In the genomic region with DNA sequence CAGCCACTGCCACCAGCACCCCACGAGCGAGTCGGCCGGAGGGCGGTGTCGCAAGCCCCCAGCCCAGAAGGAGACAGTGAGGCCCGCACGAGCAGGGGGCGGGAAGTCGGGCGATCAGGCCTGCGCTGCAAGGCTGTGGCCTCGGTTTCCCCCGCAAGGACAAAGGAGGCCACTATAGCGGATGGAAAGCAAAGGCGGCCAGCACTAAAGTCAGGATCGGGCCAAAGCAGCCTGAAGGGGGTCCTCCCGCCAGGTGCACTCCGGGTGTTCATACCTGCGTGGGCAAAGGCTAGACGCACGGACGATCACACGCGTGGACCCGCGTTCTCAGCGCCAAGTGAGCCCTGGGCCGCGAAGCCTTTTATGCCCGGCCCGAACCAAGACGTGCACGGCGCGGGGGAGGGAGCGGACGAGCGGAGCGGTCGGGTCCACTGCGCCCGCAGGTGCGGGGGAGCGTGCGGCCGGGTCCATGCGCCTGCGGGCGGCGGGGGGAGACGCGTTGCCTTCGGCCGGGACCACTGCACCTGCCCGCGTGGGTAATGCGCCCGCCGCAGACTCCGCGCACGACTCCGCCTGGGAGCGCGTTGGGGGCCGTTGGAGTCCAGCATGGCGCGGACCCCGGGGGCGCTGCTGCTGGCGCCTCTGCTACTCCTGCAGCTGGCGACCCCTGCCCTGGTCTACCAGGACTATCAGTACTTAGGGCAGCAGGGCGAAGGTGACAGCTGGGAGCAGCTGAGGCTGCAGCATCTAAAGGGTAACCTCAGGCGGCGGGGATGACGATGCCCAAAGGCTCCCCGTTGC, we compare ENCODE assay signal across 7 cellular contexts. TPM values are rescaled to one million over a fixed set of nuclear protein-coding genes. Genes with fewer than 3 reads are reported as not detected.
DNase-seq lines count a peak whose midpoint lies in the region; ATAC-seq and TF ChIP-seq lines count a peak whose summit lies in the region.

TSS of gene PRDX2 (minus strand) at position 335 of the 801 bp plus-strand sequence. CDS start 539 bp downstream, outside the sequence.
TSS of gene THSD8 (plus strand) at position 604 of the 801 bp plus-strand sequence. CDS start at position 607, 3 bp downstream.

- H3K4me1 ChIP-seq in psoas muscle = peaks cover 22% of the 10 kb centered on the region

- H3K27ac ChIP-seq in psoas muscle = peak within 1 kb of the TSS; percentile 82

- DNase-seq in NCI-H1092 treated with DMSO at 0.1 percent for 48 hours (lab: John Stamatoyannopoulos, UW) (peak; percentile 81), astrocyte of the hippocampus (ENCODE audit: low read depth, low spot score) (peak; percentile 89), hippocampal formation (lab: John Stamatoyannopoulos, UW) (peak; percentile 68 to 69), psoas muscle (peak; percentile 86 to 89)

- no peaks in the 10 kb centered on the region for H3K27me3 ChIP-seq in psoas muscle (ENCODE audit: insufficient read depth in 3 of 3, low read length in 2 of 3)

- H3K36me3 ChIP-seq in psoas muscle (ENCODE audit: insufficient read depth in 1 of 2, low read depth in 1 of 2) = peaks cover 0 to 31% of the 10 kb centered on the region in 2 donors

- TF ChIP-seq POLR2A in GM15510 (IDR thresholded peaks at IDR 0.05; ENCODE audit: borderline replicate concordance, extremely low read depth, insufficient read length) = peak; percentile 93

- WGBS in psoas muscle, 3 donors = 0 to 1% (median 1%) methylated on average over 60 to 78 of the region's 78 CpGs

- intact Hi-C loops in T-helper 2 cell treated with Interferon-gamma antibody and Interleukin-4, amounts not matched to agents 100 ng/mL and 5 ng/mL, for 36 hours (cut with micrococcal nuclease) = no loop called here
- intact Hi-C loops in psoas muscle (cut with DNase I) = loop anchor here in 1 of 2 donors (5.0 to 10.0 kb wide), 2 partner anchors 39 to 133 kb away; partner anchors contain the start of genes CALR and FARSA

- peak; percentile 3 for TF ChIP-seq CTCF in psoas muscle (IDR thresholded peaks at IDR 0.05)

- peak within 1 kb of the TSS; percentile 96 for H3K4me3 ChIP-seq in psoas muscle

- H3K9me3 ChIP-seq in psoas muscle = no peaks in the 10 kb centered on the region

- ATAC-seq in psoas muscle (peak; percentile 83 to 87 (median 85)), GM18858 (IDR thresholded peaks at IDR 0.05; ENCODE audit: unreplicated experiment) (no peak)

RNA-seq across cellular contexts. Expression of gene PRDX2, which starts in this region (rescaled TPM):
- 278 and 282 TPM in 2 replicates for total RNA-seq in T-helper 2 cell treated with Interferon-gamma antibody and Interleukin-4, amounts not matched to agents 100 ng/mL and 5 ng/mL, for 36 hours
- 100 to 1,000 TPM; 273 to 419 (median 370) TPM for total RNA-seq in psoas muscle
- polyA plus RNA-seq in psoas muscle = 100 to 1,000 TPM; 329 to 535 (median 396) TPM

RNA-seq across cellular contexts. Expression of gene THSD8, which starts in this region (rescaled TPM):
- total RNA-seq in T-helper 2 cell treated with Interferon-gamma antibody and Interleukin-4, amounts not matched to agents 100 ng/mL and 5 ng/mL, for 36 hours = 26.6 and 29.4 TPM in 2 replicates
- total RNA-seq in psoas muscle = 1 to 10 TPM in 3 of 4 donors, under 1 TPM in 1; 0.92 to 3.2 (median 2.0) TPM
- 1 to 10 TPM; 1.9 to 2.5 (median 2.0) TPM for polyA plus RNA-seq in psoas muscle
